In genomic region chr1:42933610-42934009, GRCh38 we compare ENCODE assay signal across 11 cellular contexts. TPM values are rescaled to one million over a fixed set of nuclear protein-coding genes. Genes with fewer than 3 reads are reported as not detected.
DNase-seq lines count a peak whose midpoint lies in the region; ATAC-seq and TF ChIP-seq lines count a peak whose summit lies in the region.
"Had no signal": no experiment of that assay in that cellular context is flagged by ENCODE, and none has a peak within 500 bp of the region (broad histone marks: within the 10 kb centered on the region; RNA-seq: fewer than 3 reads in every experiment).

No MANE protein-coding gene starts in this region.

- H3K4me1 ChIP-seq in IMR-90 (ENCODE audit: control insufficient read depth, insufficient read depth, low read length) (peaks cover 37% of the 10 kb centered on the region), mammary epithelial cell (ENCODE audit: insufficient read depth, low read length) (peaks cover 70% of the 10 kb centered on the region), neural progenitor cell (peaks cover 12% of the 10 kb centered on the region)

- no peaks in the 10 kb centered on the region for H3K27me3 Mint-ChIP-seq in CD4-positive, alpha-beta T cell
- H3K27me3 Mint-ChIP-seq in neural progenitor cell (ENCODE audit: insufficient read depth, low read depth): peaks cover 12% of the 10 kb centered on the region

- H2AFZ ChIP-seq in IMR-90 (replicated peaks; ENCODE audit: low read length, poor library complexity) (no peak overlapping the region), mammary epithelial cell (ENCODE audit: low read depth, low read length) (no peak overlapping the region), neural progenitor cell (replicated peaks) (no peak overlapping the region)

- no peak overlapping the region for H3K18ac ChIP-seq in IMR-90 (ENCODE audit: low read depth, low read length)

- peaks cover 48 to 100% of the 10 kb centered on the region in 2 experiments for H3K79me1 ChIP-seq in IMR-90 (ENCODE audit: low read depth in 1 of 2, low read length in 2 of 2)

- POLR2A ChIA-PET in CD4-positive, alpha-beta T cell (lab: Charles Lee): interaction anchor here (0.8 to 1.8 kb wide), 4 partner anchors 10 to 26 kb away, joined by 3 to 14 read pairs (median 4); no protein-coding TSS in a partner anchor
- POLR2A ChIA-PET in IMR-90 (lab: Charles Lee; ENCODE audit: unreplicated experiment): no interaction called here

- no peak for TF ChIP-seq POLR2A in IMR-90 (IDR thresholded peaks at IDR 0.05; ENCODE audit: low read depth, low read length)

- peak overlapping the region; percentile 82 for H3K27ac ChIP-seq in CD4-positive, alpha-beta T cell (ENCODE audit: low read depth, low read length)
- no peak overlapping the region for H3K27ac ChIP-seq in IMR-90 (ENCODE audit: insufficient read depth, low read length)
- peak overlapping the region; percentile 21 for H3K27ac ChIP-seq in mammary epithelial cell (ENCODE audit: insufficient read depth, low read depth, low read length)
- peak overlapping the region; percentile 63 for H3K27ac ChIP-seq in neural progenitor cell
- H3K27ac ChIP-seq: left ventricle myocardium inferior had no signal

- H3K56ac ChIP-seq in IMR-90 (ENCODE audit: extremely low read depth, insufficient read depth, low read length): no peak overlapping the region

- no peak overlapping the region for H3K23ac ChIP-seq in IMR-90 (ENCODE audit: low read depth, low read length)

- no peak for ATAC-seq in CD4-positive, alpha-beta T cell (ENCODE audit: poor library complexity)
- no peak for ATAC-seq in IMR-90 (ENCODE audit: low read depth)

- DNase-seq in CD4-positive, alpha-beta T cell: no peak
- DNase-seq in IMR-90 (no peak), mammary epithelial cell (no peak), neural progenitor cell (ENCODE audit: low spot score) (no peak), NOMO-1 (lab: John Stamatoyannopoulos, UW; ENCODE audit: unreplicated experiment in 2 of 2) (no peak), SW480 (ENCODE audit: low spot score) (no peak), SK-N-DZ (ENCODE audit: low spot score) (no peak), posterior vena cava (ENCODE audit: low spot score) (no peak)
- DNase-seq: left ventricle myocardium inferior, NCI-H345, SIG-M5 had no signal

- no peak overlapping the region for H4K91ac ChIP-seq in IMR-90 (ENCODE audit: insufficient read depth, low read depth, low read length)

- H2AK5ac ChIP-seq in IMR-90 (ENCODE audit: low read depth, low read length): no peak overlapping the region; the same call in 1 of the 2 replicates

- no peak overlapping the region for H3K4ac ChIP-seq in IMR-90 (ENCODE audit: low read depth, low read length)

- no peak overlapping the region for H2BK120ac ChIP-seq in IMR-90 (ENCODE audit: low read depth, low read length)

- peaks cover 88% of the 10 kb centered on the region for H4K20me1 ChIP-seq in IMR-90 (ENCODE audit: insufficient read depth, low read length)
- no peaks in the 10 kb centered on the region for H4K20me1 ChIP-seq in mammary epithelial cell (ENCODE audit: insufficient read depth, low read length)
- H4K20me1 ChIP-seq in neural progenitor cell (ENCODE audit: low read depth): peaks cover 100% of the 10 kb centered on the region

- H3K9ac ChIP-seq in IMR-90 (ENCODE audit: low read depth, low read length): no peak overlapping the region
- H3K9ac ChIP-seq in mammary epithelial cell (ENCODE audit: insufficient read depth, low read length): no peak overlapping the region
- H3K9ac ChIP-seq in neural progenitor cell: no peak overlapping the region

- H3K27ac Mint-ChIP-seq in CD4-positive, alpha-beta T cell: peak overlapping the region; percentile 91
- H3K27ac Mint-ChIP-seq in neural progenitor cell: no peak overlapping the region

- no peak overlapping the region for H3K14ac ChIP-seq in IMR-90 (replicated peaks; ENCODE audit: low read depth, low read length)

- peak overlapping the region; percentile 30 for H3K4me3 Mint-ChIP-seq in CD4-positive, alpha-beta T cell
- no peak overlapping the region for H3K4me3 Mint-ChIP-seq in neural progenitor cell

- TF ChIP-seq RAD21 in IMR-90 (IDR thresholded peaks at IDR 0.05; ENCODE audit: low read length): no peak

- H2BK20ac ChIP-seq in IMR-90 (ENCODE audit: low read depth, low read length): no peak overlapping the region

- no peak overlapping the region for H2AK9ac ChIP-seq in IMR-90 (replicated peaks; ENCODE audit: low read depth, low read length, poor library complexity)

- in situ Hi-C loops in IMR-90 (cut with MboI; ENCODE audit: low sequenced_read_pairs) (no loop called here), mammary epithelial cell (cut with MboI; ENCODE audit: low sequenced_read_pairs in 2 of 2) (no loop called here)

- WGBS in IMR-90 (ENCODE audit: extremely low coverage in 2 of 2, insufficient read length in 1 of 2), 2 experiments: 100% methylated on average over 2 of the region's 5 CpGs; no CpG with 5 or more reads in 1 of the 2 experiments
- 95% methylated on average over 5 of the region's 5 CpGs for WGBS in mammary epithelial cell (ENCODE audit: low coverage, missing lambda C conversion rate)

- intact Hi-C loops in CD4-positive, alpha-beta T cell (cut with DNase I, micrococcal nuclease): loop anchor here in 1 of 2 experiments (1.0 to 10.0 kb wide), 2 partner anchors 20 to 479 kb away; partner anchors contain the start of genes PPCS and ZMYND12
- intact Hi-C loops in IMR-90 (cut with micrococcal nuclease) (no loop called here), mammary epithelial cell (cut with micrococcal nuclease) (no loop called here), posterior vena cava (cut with DNase I) (no loop called here)

- peak overlapping the region; percentile 6 to 39; a peak in 2 of 4 replicates for H4K8ac ChIP-seq in IMR-90 (ENCODE audit: low read depth in 2 of 2, low read length in 2 of 2)

- H3K79me2 ChIP-seq in mammary epithelial cell (ENCODE audit: insufficient read depth, low read length): peaks cover 99% of the 10 kb centered on the region
- peaks cover 95% of the 10 kb centered on the region for H3K79me2 ChIP-seq in neural progenitor cell (ENCODE audit: low read depth)

- H3K27me3 ChIP-seq in CD4-positive, alpha-beta T cell (ENCODE audit: control insufficient read depth, insufficient read depth, low read length): no peaks in the 10 kb centered on the region
- no peaks in the 10 kb centered on the region for H3K27me3 ChIP-seq in IMR-90 (ENCODE audit: control insufficient read depth, insufficient read depth, low read length)
- no peaks in the 10 kb centered on the region for H3K27me3 ChIP-seq in mammary epithelial cell (ENCODE audit: insufficient read depth, low read length)
- no peaks in the 10 kb centered on the region for H3K27me3 ChIP-seq in neural progenitor cell

- peak overlapping the region; percentile 38 for H2BK5ac ChIP-seq in IMR-90 (ENCODE audit: low read depth, low read length, poor library complexity, severe bottlenecking)

- no peaks in the 10 kb centered on the region for H3K9me3 Mint-ChIP-seq in CD4-positive, alpha-beta T cell
- no peaks in the 10 kb centered on the region for H3K9me3 Mint-ChIP-seq in neural progenitor cell

- dilution Hi-C loops in IMR-90 (cut with HindIII; ENCODE audit: low sequenced_read_pairs, unreplicated experiment): no loop called here
- dilution Hi-C loops in mammary epithelial cell (cut with HindIII; ENCODE audit: low sequenced_read_pairs): no loop called here

- H4K5ac ChIP-seq in IMR-90 (ENCODE audit: low read depth, low read length): no peak overlapping the region

- H3K4me2 ChIP-seq in IMR-90 (ENCODE audit: low read depth, low read length): no peak overlapping the region
- H3K4me2 ChIP-seq in mammary epithelial cell (ENCODE audit: insufficient read depth, low read depth, low read length): no peak overlapping the region
- H3K4me2 ChIP-seq in neural progenitor cell: no peak overlapping the region

- CTCF ChIA-PET in CD4-positive, alpha-beta T cell (lab: Charles Lee): interaction anchor here (1.9 to 2.3 kb wide), 2 partner anchors 8 to 140 kb away, joined by 4 to 8 read pairs; no protein-coding TSS in a partner anchor
- CTCF ChIA-PET in IMR-90 (lab: Yijun Ruan, JAX) (no interaction called here), mammary epithelial cell (lab: Charles Lee; ENCODE audit: low non-redundant PET) (no interaction called here)

- H3K9me3 ChIP-seq in CD4-positive, alpha-beta T cell (ENCODE audit: control insufficient read depth, low read length): no peaks in the 10 kb centered on the region
- no peaks in the 10 kb centered on the region for H3K9me3 ChIP-seq in IMR-90 (ENCODE audit: control insufficient read depth, insufficient read depth, low read length)
- H3K9me3 ChIP-seq in mammary epithelial cell (replicated peaks; ENCODE audit: insufficient read depth, low read length): no peaks in the 10 kb centered on the region
- H3K9me3 ChIP-seq in neural progenitor cell (ENCODE audit: low read depth): no peaks in the 10 kb centered on the region
- H3K9me3 ChIP-seq: left ventricle myocardium inferior had no signal

- BruUV-seq in IMR-90 (replicated peaks; lab: Mats Ljungman, UMichigan) (no TSS peak), mammary epithelial cell (replicated peaks; lab: Mats Ljungman, UMichigan) (no TSS peak)

- H3K4me3 ChIP-seq in IMR-90 (ENCODE audit: insufficient read depth, low read depth, low read length) (no peak overlapping the region), mammary epithelial cell (replicated peaks in 1 of 3; ENCODE audit: insufficient read depth in 1 of 3, low read depth in 2 of 3, low read length in 3 of 3) (no peak overlapping the region), neural progenitor cell (no peak overlapping the region)
- H3K4me3 ChIP-seq: left ventricle myocardium inferior had no signal

- TF ChIP-seq CTCF in CD4-positive, alpha-beta T cell (IDR thresholded peaks at IDR 0.05): no peak
- TF ChIP-seq CTCF in IMR-90 (conservative IDR thresholded peaks at IDR 0.05; ENCODE audit: low read depth, low read length) (no peak), mammary epithelial cell (conservative IDR thresholded peaks at IDR 0.05 in 1 of 2, IDR thresholded peaks at IDR 0.05 in 1 of 2; ENCODE audit: extremely low read depth in 1 of 2, insufficient read depth in 1 of 2, low read depth in 1 of 2, low read length in 2 of 2) (no peak), neural progenitor cell (IDR thresholded peaks at IDR 0.05) (no peak)

- peaks cover 72% of the 10 kb centered on the region for H3K36me3 Mint-ChIP-seq in CD4-positive, alpha-beta T cell (ENCODE audit: low read depth)
- H3K36me3 Mint-ChIP-seq in neural progenitor cell: peaks cover 62% of the 10 kb centered on the region

- H3K36me3 ChIP-seq in IMR-90 (ENCODE audit: control insufficient read depth, insufficient read depth, low read length) (peaks cover 88% of the 10 kb centered on the region), mammary epithelial cell (ENCODE audit: insufficient read depth, low read length) (peaks cover 41% of the 10 kb centered on the region), neural progenitor cell (peaks cover 15% of the 10 kb centered on the region)

- H2BK15ac ChIP-seq in IMR-90 (ENCODE audit: low read depth, low read length): no peak overlapping the region

- H3K4me1 Mint-ChIP-seq in CD4-positive, alpha-beta T cell (ENCODE audit: low read depth): peaks cover 92% of the 10 kb centered on the region
- peaks cover 74% of the 10 kb centered on the region for H3K4me1 Mint-ChIP-seq in neural progenitor cell

- H3F3A ChIP-seq in neural progenitor cell (ENCODE audit: low read depth): peaks cover 67% of the 10 kb centered on the region

- peaks cover 52% of the 10 kb centered on the region for H3K9me1 ChIP-seq in IMR-90 (ENCODE audit: insufficient read depth, low read length)

RNA-seq across cellular contexts. Expression of gene SLC2A1, which starts 25.1 kb away (rescaled TPM):
- 10 to 100 TPM; 78.6 to 80.9 TPM for total RNA-seq in CD4-positive, alpha-beta T cell
- 203 and 395 TPM in 2 replicates for total RNA-seq in IMR-90 (2012; rRNA removed)
- 200 and 208 TPM in 2 replicates for polyA plus RNA-seq in IMR-90 (2012; rRNA removed)
- polyA plus RNA-seq in IMR-90 (2012; cell fraction: cytosol; rRNA removed): 557 and 944 TPM in 2 replicates
- polyA plus RNA-seq in IMR-90 (2012; cell fraction: nucleus; rRNA removed; ENCODE audit: low replicate concordance): 202 and 690 TPM in 2 replicates
- total RNA-seq in mammary epithelial cell: 100 to 1,000 TPM; 471 to 738 TPM
- polyA plus RNA-seq in mammary epithelial cell: 404 TPM
- polyA minus RNA-seq in mammary epithelial cell: 456 TPM
- total RNA-seq in neural progenitor cell (ENCODE audit: low replicate concordance): 303 and 720 TPM in 2 replicates
- polyA plus RNA-seq in SK-N-DZ (2014; cell fraction: cytosol; rRNA removed): 33.7 and 85.1 TPM in 2 replicates
- 30.9 and 37.5 TPM in 2 replicates for polyA plus RNA-seq in SK-N-DZ (2014; cell fraction: nucleus; rRNA removed)
- 10 to 100 TPM; 13.0 to 17.7 TPM for total RNA-seq in posterior vena cava

Comparison
In these comparisons a context has a peak if more than half of its experiments do, and no peak if none do; other contexts are left out.
1. RNA of gene SLC2A1, which starts 25.1 kb away (total RNA-seq): 471 to 738 TPM in mammary epithelial cell, 203 to 395 TPM in IMR-90, 303 to 720 TPM in neural progenitor cell and 78.6 to 80.9 TPM in CD4-positive, alpha-beta T cell; 13.0 to 17.7 TPM in posterior vena cava; every median in the first group is over 4 times any median in the second.